15 cellular contexts compared by ENCODE assay signal in the genomic region with DNA sequence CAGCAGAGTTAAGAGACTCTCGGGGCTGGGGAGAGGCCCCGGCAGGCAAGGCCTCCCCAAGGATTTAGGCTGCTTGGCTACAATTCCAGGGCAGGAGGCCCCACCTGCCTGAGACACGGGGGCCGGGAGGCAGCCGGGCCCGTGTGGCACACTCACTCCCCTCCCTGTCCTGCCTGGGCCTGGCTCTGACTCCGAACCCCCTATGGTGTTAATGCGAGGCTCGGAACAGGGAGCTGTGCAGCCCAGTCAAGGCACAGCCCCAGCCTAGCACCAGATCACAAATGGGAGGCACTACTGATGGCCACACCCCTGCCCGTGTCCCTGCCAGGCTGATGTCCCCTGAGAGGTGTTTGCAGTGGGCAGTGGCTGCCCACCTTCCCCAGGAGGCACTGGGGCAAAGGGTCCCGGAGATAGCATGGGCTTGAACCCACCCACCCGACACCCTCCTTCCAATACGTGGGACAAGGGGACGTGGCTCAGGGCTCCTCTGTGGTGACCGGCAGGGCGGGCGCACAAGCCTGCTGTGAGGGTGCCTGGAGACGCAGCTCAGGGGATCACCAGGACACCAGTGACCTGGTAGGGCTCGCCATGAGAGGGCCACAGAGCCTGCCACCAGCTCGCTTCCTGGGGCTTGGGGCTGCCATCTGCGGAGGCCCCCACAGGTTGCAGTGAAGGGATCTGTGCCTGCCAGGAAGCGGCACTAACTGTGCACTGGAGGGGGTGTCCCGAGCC. TPM values are rescaled to one million over a fixed set of nuclear protein-coding genes. Genes with fewer than 3 reads are reported as not detected.
A peak's percentile ranks its signal among the peaks of the same experiment; 100 is the strongest.
DNase-seq lines count a peak whose midpoint lies in the region; ATAC-seq and TF ChIP-seq lines count a peak whose summit lies in the region.
"Had no signal": no experiment of that assay in that cellular context is flagged by ENCODE, and none has a peak within 500 bp of the region (broad histone marks: within the 10 kb centered on the region; RNA-seq: fewer than 3 reads in every experiment).

No MANE protein-coding gene starts in this region.

- H4K20me1 ChIP-seq in IMR-90 (ENCODE audit: insufficient read depth, low read length), result no peaks in the 10 kb centered on the region

- 81% methylated on average over 12 of the region's 23 CpGs; no CpG with 5 or more reads in 1 of the 2 experiments for WGBS in IMR-90 (ENCODE audit: extremely low coverage in 2 of 2, insufficient read length in 1 of 2), 2 experiments
- WGBS in mesenchymal stem cell, result 93% methylated on average over 23 of the region's 23 CpGs

- H3K9ac ChIP-seq in IMR-90 (ENCODE audit: low read depth, low read length) (no peak overlapping the region), mesenchymal stem cell (ENCODE audit: low read length) (no peak overlapping the region)

- CTCF ChIA-PET in IMR-90 (lab: Yijun Ruan, JAX), result no interaction called here

- intact Hi-C loops in left ventricle myocardium superior (cut with micrococcal nuclease), result loop anchor here (10.0 kb wide), 1 partner anchor 231 kb away; no protein-coding TSS in a partner anchor
- intact Hi-C loops in Right ventricle myocardium superior (cut with DNase I), result loop anchor here (2.0 to 5.0 kb wide), 2 partner anchors 127 to 229 kb away; no protein-coding TSS in a partner anchor
- intact Hi-C loops in IMR-90 (cut with micrococcal nuclease), result loop anchor here (1.0 kb wide), 3 partner anchors 129 to 414 kb away; no protein-coding TSS in a partner anchor
- intact Hi-C loops in activated T-helper 1 cell treated with anti-CD3 and anti-CD28 coated beads, Interleukin-12 subunit alpha, Interleukin-12 subunit beta, Interleukin-2, Interleukin-4 antibody, amounts not matched to agents 30 ng/mL and 10 ng/mL and 1 ng/mL, durations not matched to agents 14 hours and 24 hours and 36 hours (cut with micrococcal nuclease), result loop anchor here (1.0 to 5.0 kb wide), 3 partner anchors 109 to 414 kb away; a partner anchor contains a TSS

- ATAC-seq in left ventricle myocardium superior (peak; percentile 6), Right ventricle myocardium superior (ENCODE audit: poor library complexity) (no peak), IMR-90 (ENCODE audit: low read depth) (no peak), HG03095 (IDR thresholded peaks at IDR 0.05; ENCODE audit: unreplicated experiment) (no peak)

- no peak overlapping the region for H2AK5ac ChIP-seq in IMR-90 (ENCODE audit: low read depth, low read length)
- H2AK5ac ChIP-seq in mesenchymal stem cell (ENCODE audit: low read length, severe bottlenecking), result no peak overlapping the region

- no peak overlapping the region for H3K14ac ChIP-seq in IMR-90 (replicated peaks; ENCODE audit: low read depth, low read length)
- no peak overlapping the region for H3K14ac ChIP-seq in mesenchymal stem cell (ENCODE audit: low read length in 2 of 2)

- H3K27ac ChIP-seq in IMR-90 (ENCODE audit: insufficient read depth, low read length) (no peak overlapping the region), mesenchymal stem cell (ENCODE audit: low read length, poor library complexity, severe bottlenecking) (no peak overlapping the region)
- H3K27ac ChIP-seq: Peyer's patch had no signal

- no peaks in the 10 kb centered on the region for H3K9me3 Mint-ChIP-seq in activated T-helper 1 cell treated with anti-CD3 and anti-CD28 coated beads, Interleukin-12 subunit alpha, Interleukin-12 subunit beta, Interleukin-2, Interleukin-4 antibody, amounts not matched to agents 30 ng/mL and 10 ng/mL and 1 ng/mL, durations not matched to agents 14 hours and 24 hours and 36 hours
- H3K9me3 Mint-ChIP-seq: CD4-positive, alpha-beta T cell had no signal

- peak overlapping the region; percentile 67 for H2AK9ac ChIP-seq in IMR-90 (replicated peaks; ENCODE audit: low read depth, low read length, poor library complexity)

- H4K5ac ChIP-seq in IMR-90 (ENCODE audit: low read depth, low read length), result no peak overlapping the region

- H3K27me3 Mint-ChIP-seq in activated T-helper 1 cell treated with anti-CD3 and anti-CD28 coated beads, Interleukin-12 subunit alpha, Interleukin-12 subunit beta, Interleukin-2, Interleukin-4 antibody, amounts not matched to agents 30 ng/mL and 10 ng/mL and 1 ng/mL, durations not matched to agents 14 hours and 24 hours and 36 hours (ENCODE audit: insufficient read depth), result no peaks in the 10 kb centered on the region
- H3K27me3 Mint-ChIP-seq: CD4-positive, alpha-beta T cell had no signal

- no peak overlapping the region for H4K91ac ChIP-seq in IMR-90 (ENCODE audit: insufficient read depth, low read depth, low read length)
- H4K91ac ChIP-seq in mesenchymal stem cell (ENCODE audit: low read length), result no peak overlapping the region

- TF ChIP-seq RAD21 in IMR-90 (IDR thresholded peaks at IDR 0.05; ENCODE audit: low read length), result no peak

- no peaks in the 10 kb centered on the region for H3K4me1 Mint-ChIP-seq in activated T-helper 1 cell treated with anti-CD3 and anti-CD28 coated beads, Interleukin-12 subunit alpha, Interleukin-12 subunit beta, Interleukin-2, Interleukin-4 antibody, amounts not matched to agents 30 ng/mL and 10 ng/mL and 1 ng/mL, durations not matched to agents 14 hours and 24 hours and 36 hours (ENCODE audit: low read depth)

- H2AFZ ChIP-seq in IMR-90 (replicated peaks; ENCODE audit: low read length, poor library complexity) (peak overlapping the region; percentile 85), mesenchymal stem cell (ENCODE audit: low read depth, low read length) (no peak overlapping the region)

- H3K4me1 ChIP-seq in IMR-90 (ENCODE audit: control insufficient read depth, insufficient read depth, low read length) (no peaks in the 10 kb centered on the region), mesenchymal stem cell (ENCODE audit: control insufficient read depth, insufficient read depth, low read depth, low read length) (peaks cover 15% of the 10 kb centered on the region)
- H3K4me1 ChIP-seq: HAP-1 had no signal

- H3K18ac ChIP-seq in IMR-90 (ENCODE audit: low read depth, low read length), result no peak overlapping the region
- H3K18ac ChIP-seq in mesenchymal stem cell (ENCODE audit: low read depth in 1 of 2, low read length in 2 of 2), result no peak overlapping the region

- no peak overlapping the region for H3K4me3 Mint-ChIP-seq in activated T-helper 1 cell treated with anti-CD3 and anti-CD28 coated beads, Interleukin-12 subunit alpha, Interleukin-12 subunit beta, Interleukin-2, Interleukin-4 antibody, amounts not matched to agents 30 ng/mL and 10 ng/mL and 1 ng/mL, durations not matched to agents 14 hours and 24 hours and 36 hours
- H3K4me3 Mint-ChIP-seq: CD4-positive, alpha-beta T cell had no signal

- H2BK12ac ChIP-seq in mesenchymal stem cell (ENCODE audit: low read length in 2 of 2), result no peak overlapping the region

- H3K36me3 Mint-ChIP-seq in activated T-helper 1 cell treated with anti-CD3 and anti-CD28 coated beads, Interleukin-12 subunit alpha, Interleukin-12 subunit beta, Interleukin-2, Interleukin-4 antibody, amounts not matched to agents 30 ng/mL and 10 ng/mL and 1 ng/mL, durations not matched to agents 14 hours and 24 hours and 36 hours (ENCODE audit: low read depth), result no peaks in the 10 kb centered on the region

- dilution Hi-C loops in IMR-90 (cut with HindIII; ENCODE audit: low sequenced_read_pairs, unreplicated experiment), result no loop called here

- H3K79me1 ChIP-seq in IMR-90 (ENCODE audit: low read depth in 1 of 2, low read length in 2 of 2) (no peaks in the 10 kb centered on the region), mesenchymal stem cell (replicated peaks; ENCODE audit: low read length, poor library complexity, severe bottlenecking) (peaks cover 3% of the 10 kb centered on the region)

- H2BK20ac ChIP-seq in IMR-90 (ENCODE audit: low read depth, low read length), result no peak overlapping the region

- no peak overlapping the region for H3K4me2 ChIP-seq in IMR-90 (ENCODE audit: low read depth, low read length)
- no peak overlapping the region for H3K4me2 ChIP-seq in mesenchymal stem cell (ENCODE audit: low read length, poor library complexity, severe bottlenecking)

- H2BK15ac ChIP-seq in IMR-90 (ENCODE audit: low read depth, low read length) (no peak overlapping the region), mesenchymal stem cell (ENCODE audit: low read depth, poor library complexity, severe bottlenecking) (peak overlapping the region; percentile 29)

- TF ChIP-seq CTCF in IMR-90 (conservative IDR thresholded peaks at IDR 0.05; ENCODE audit: low read depth, low read length), result no peak
- TF ChIP-seq CTCF in GM13976 (IDR thresholded peaks at IDR 0.05; ENCODE audit: borderline replicate concordance, control extremely low read depth, extremely low read depth, insufficient read depth, missing control alignments), result no peak

- H4K8ac ChIP-seq in IMR-90 (ENCODE audit: low read depth in 2 of 2, low read length in 2 of 2) (no peak overlapping the region), mesenchymal stem cell (ENCODE audit: low read length) (no peak overlapping the region)

- in situ Hi-C loops in IMR-90 (cut with MboI; ENCODE audit: low sequenced_read_pairs), result loop anchor here (5.0 to 10.0 kb wide), 3 partner anchors 124 to 411 kb away; no protein-coding TSS in a partner anchor
- in situ Hi-C loops in GM13976 (cut with MboI; ENCODE audit: low sequenced_read_pairs, unreplicated experiment), result loop anchor here (10.0 to 25.0 kb wide), 3 partner anchors 121 to 414 kb away; no protein-coding TSS in a partner anchor

- H2BK120ac ChIP-seq in IMR-90 (ENCODE audit: low read depth, low read length) (no peak overlapping the region), mesenchymal stem cell (ENCODE audit: low read depth, low read length) (no peak overlapping the region)

- H3K4me3 ChIP-seq in IMR-90 (ENCODE audit: insufficient read depth, low read depth, low read length) (no peak overlapping the region), mesenchymal stem cell (ENCODE audit: insufficient read depth in 1 of 2, low read depth in 1 of 2, low read length in 2 of 2) (no peak overlapping the region)
- H3K4me3 ChIP-seq: HAP-1, Peyer's patch had no signal

- DNase-seq in left ventricle myocardium superior (no peak), Right ventricle myocardium superior (no peak), IMR-90 (no peak), mesenchymal stem cell (no peak), nucleus accumbens (lab: John Stamatoyannopoulos, UW) (no peak), GM13976 (ENCODE audit: low spot score) (no peak)
- DNase-seq in activated T-helper 1 cell treated with anti-CD3 and anti-CD28 coated beads, Interleukin-12 subunit alpha, Interleukin-12 subunit beta, Interleukin-2, Interleukin-4 antibody, amounts not matched to agents 30 ng/mL and 10 ng/mL and 1 ng/mL, durations not matched to agents 14 hours and 24 hours and 36 hours (ENCODE audit: low spot score), result no peak
- DNase-seq: MM.1S, NCI-H1105, NCI-H510A treated with DMSO at 0.1 percent for 48 hours had no signal

- H3K27ac Mint-ChIP-seq in activated T-helper 1 cell treated with anti-CD3 and anti-CD28 coated beads, Interleukin-12 subunit alpha, Interleukin-12 subunit beta, Interleukin-2, Interleukin-4 antibody, amounts not matched to agents 30 ng/mL and 10 ng/mL and 1 ng/mL, durations not matched to agents 14 hours and 24 hours and 36 hours, result peak overlapping the region; percentile 55
- H3K27ac Mint-ChIP-seq: CD4-positive, alpha-beta T cell had no signal

- no peaks in the 10 kb centered on the region for H3K36me3 ChIP-seq in IMR-90 (ENCODE audit: control insufficient read depth, insufficient read depth, low read length)
- peaks cover 4 to 12% of the 10 kb centered on the region in 2 experiments for H3K36me3 ChIP-seq in mesenchymal stem cell (ENCODE audit: control insufficient read depth in 1 of 2, insufficient read depth in 2 of 2, low read depth in 1 of 2, low read length in 2 of 2)
- H3K36me3 ChIP-seq: HAP-1, Peyer's patch had no signal

- H3K27me3 ChIP-seq in IMR-90 (ENCODE audit: control insufficient read depth, insufficient read depth, low read length) (no peaks in the 10 kb centered on the region), mesenchymal stem cell (ENCODE audit: control insufficient read depth in 1 of 2, insufficient read depth in 1 of 2, low read length in 2 of 2) (no peaks in the 10 kb centered on the region)
- H3K27me3 ChIP-seq: Peyer's patch had no signal

- no peak overlapping the region for H3K56ac ChIP-seq in IMR-90 (ENCODE audit: extremely low read depth, insufficient read depth, low read length)

- no TSS peak for BruUV-seq in IMR-90 (replicated peaks; lab: Mats Ljungman, UMichigan)

- no peak overlapping the region for H3K4ac ChIP-seq in IMR-90 (ENCODE audit: low read depth, low read length)
- H3K4ac ChIP-seq in mesenchymal stem cell (ENCODE audit: low read depth in 1 of 2, low read length in 2 of 2), result no peak overlapping the region

- H3K9me1 ChIP-seq in IMR-90 (ENCODE audit: insufficient read depth, low read length), result no peaks in the 10 kb centered on the region

- H3K23ac ChIP-seq in IMR-90 (ENCODE audit: low read depth, low read length), result no peak overlapping the region
- H3K23ac ChIP-seq in mesenchymal stem cell (ENCODE audit: low read length in 2 of 2), result peak overlapping the region in 1 of 2 experiments; percentile 14

- POLR2A ChIA-PET in IMR-90 (lab: Charles Lee; ENCODE audit: unreplicated experiment), result no interaction called here

- H2BK5ac ChIP-seq in IMR-90 (ENCODE audit: low read depth, low read length, poor library complexity, severe bottlenecking), result no peak overlapping the region
- H2BK5ac ChIP-seq in mesenchymal stem cell (ENCODE audit: low read depth, low read length, poor library complexity, severe bottlenecking), result no peak overlapping the region

- no peak for TF ChIP-seq POLR2A in IMR-90 (IDR thresholded peaks at IDR 0.05; ENCODE audit: low read depth, low read length)

- H3K9me3 ChIP-seq in IMR-90 (ENCODE audit: control insufficient read depth, insufficient read depth, low read length), result no peaks in the 10 kb centered on the region
- no peaks in the 10 kb centered on the region for H3K9me3 ChIP-seq in mesenchymal stem cell (ENCODE audit: control insufficient read depth, low read length)
- H3K9me3 ChIP-seq: HAP-1, Peyer's patch had no signal

RNA-seq across cellular contexts. Expression of a gene that starts 37.0 kb away (rescaled TPM):
- total RNA-seq in left ventricle myocardium superior (45.2 TPM), Right ventricle myocardium superior (31.7 TPM), IMR-90 (2012; rRNA removed) (7.2 and 8.1 TPM in 2 replicates)
- polyA plus RNA-seq in IMR-90 (2012; rRNA removed), result 30.5 and 33.7 TPM in 2 replicates
- polyA plus RNA-seq in IMR-90 (2012; cell fraction: cytosol; rRNA removed), result 21.2 and 32.9 TPM in 2 replicates
- 68.7 and 195 TPM in 2 replicates for polyA plus RNA-seq in IMR-90 (2012; cell fraction: nucleus; rRNA removed; ENCODE audit: low replicate concordance)
- 24.1 and 24.7 TPM in 2 replicates for total RNA-seq in activated T-helper 1 cell treated with anti-CD3 and anti-CD28 coated beads, Interleukin-12 subunit alpha, Interleukin-12 subunit beta, Interleukin-2, Interleukin-4 antibody, amounts not matched to agents 30 ng/mL and 10 ng/mL and 1 ng/mL, durations not matched to agents 14 hours and 24 hours and 36 hours
- 3.9 TPM for polyA plus RNA-seq in mesenchymal stem cell (2013, experiment 1 of 2)
- polyA plus RNA-seq in mesenchymal stem cell (2013, experiment 2 of 2), result 3.5 TPM
- total RNA-seq: Calu3 had no signal
